In genomic region chr7:106872763-106873162, GRCh38 we compare ENCODE assay signal across 22 cellular contexts. TPM values are rescaled to one million over a fixed set of nuclear protein-coding genes. Genes with fewer than 3 reads are reported as not detected.
A peak's percentile ranks its signal among the peaks of the same experiment; 100 is the strongest.
DNase-seq lines count a peak whose midpoint lies in the region; ATAC-seq and TF ChIP-seq lines count a peak whose summit lies in the region.
"Had no signal": no experiment of that assay in that cellular context is flagged by ENCODE, and none has a peak within 500 bp of the region (broad histone marks: within the 10 kb centered on the region; RNA-seq: fewer than 3 reads in every experiment).

No MANE protein-coding gene starts in this region.

- no peak for DNase-seq in activated CD8-positive, alpha-beta memory T cell treated with anti-CD3 and anti-CD28 coated beads, Interleukin-2, amount 10 ng/mL, durations not matched to agents 7 days and 5 days
- DNase-seq in activated CD8-positive, alpha-beta memory T cell treated with anti-CD3 and anti-CD28 coated beads for 24 hours = no peak
- DNase-seq in Karpas-422 (no peak), head of caudate nucleus (no peak), endothelial cell (ENCODE audit: low spot score) (no peak), posterior cingulate gyrus (no peak)
- no peak for DNase-seq in activated naive CD8-positive, alpha-beta T cell treated with anti-CD3 and anti-CD28 coated beads for 36 hours
- DNase-seq in natural killer cell treated with Interleukin-12 subunit alpha and Interleukin-12 subunit beta and Interleukin-15 and Interleukin-18, amount 100 ng/mL, for 72 hours (ENCODE audit: low spot score) = no peak
- DNase-seq: activated effector memory CD4-positive, alpha-beta T cell treated with anti-CD3 and anti-CD28 coated beads, Interleukin-2, amount 50 U/mL, for 16 hours; adrenal gland; AML-193; colonic mucosa; kidney glomerular epithelial cell; NCI-H187 treated with DMSO at 0.1 percent for 48 hours; stimulated activated CD4-positive, alpha-beta T cell treated with anti-CD3 and anti-CD28 coated beads, Interleukin-12 subunit alpha, Interleukin-12 subunit beta, amount 100 ng/mL, for 4 hours; substantia nigra; T1000 had no signal

- H3K79me2 ChIP-seq in Karpas-422 (ENCODE audit: low read length) = peaks cover 91% of the 10 kb centered on the region

- peak overlapping the region; percentile 30; the same call in 1 of the 2 replicates for H3K27ac ChIP-seq in Karpas-422 (ENCODE audit: low read length)
- H3K27ac ChIP-seq: adrenal gland, colonic mucosa had no signal

- H3K9me3 ChIP-seq in Karpas-422 (ENCODE audit: low read length) = peaks cover 6% of the 10 kb centered on the region; the same call in 1 of the 2 replicates
- H3K9me3 ChIP-seq: adrenal gland, colonic mucosa had no signal

- H3K27ac Mint-ChIP-seq in activated CD8-positive, alpha-beta memory T cell treated with anti-CD3 and anti-CD28 coated beads, Interleukin-2, amount 10 ng/mL, durations not matched to agents 7 days and 5 days = no peak overlapping the region
- peak overlapping the region; percentile 80 for H3K27ac Mint-ChIP-seq in activated naive CD8-positive, alpha-beta T cell treated with anti-CD3 and anti-CD28 coated beads for 36 hours
- peak overlapping the region; percentile 93 to 95 for H3K27ac Mint-ChIP-seq in natural killer cell treated with Interleukin-12 subunit alpha and Interleukin-12 subunit beta and Interleukin-15 and Interleukin-18, amount 100 ng/mL, for 72 hours
- H3K27ac Mint-ChIP-seq in endothelial cell (ENCODE audit: unreplicated experiment) = no peak overlapping the region

- peaks cover 2% of the 10 kb centered on the region for H3K9me3 Mint-ChIP-seq in activated CD8-positive, alpha-beta memory T cell treated with anti-CD3 and anti-CD28 coated beads, Interleukin-2, amount 10 ng/mL, durations not matched to agents 7 days and 5 days (ENCODE audit: low read depth)
- peaks cover 9% of the 10 kb centered on the region for H3K9me3 Mint-ChIP-seq in activated naive CD8-positive, alpha-beta T cell treated with anti-CD3 and anti-CD28 coated beads for 36 hours
- H3K9me3 Mint-ChIP-seq in natural killer cell treated with Interleukin-12 subunit alpha and Interleukin-12 subunit beta and Interleukin-15 and Interleukin-18, amount 100 ng/mL, for 72 hours = no peaks in the 10 kb centered on the region
- no peaks in the 10 kb centered on the region for H3K9me3 Mint-ChIP-seq in endothelial cell (ENCODE audit: unreplicated experiment)

- H3K4me3 ChIP-seq in Karpas-422 (ENCODE audit: low read length) = peak overlapping the region; percentile 59; the same call in 1 of the 2 replicates
- H3K4me3 ChIP-seq: adrenal gland, colonic mucosa had no signal

- peak overlapping the region; percentile 68 for H3K4me2 ChIP-seq in Karpas-422 (ENCODE audit: low read depth, low read length, poor library complexity, severe bottlenecking)

- peaks cover 73% of the 10 kb centered on the region for H3K36me3 ChIP-seq in Karpas-422 (ENCODE audit: insufficient read depth, low read length)
- H3K36me3 ChIP-seq: adrenal gland, colonic mucosa had no signal

- no peak overlapping the region for H3K9ac ChIP-seq in Karpas-422 (ENCODE audit: low read length)

- H2AFZ ChIP-seq in Karpas-422 (ENCODE audit: low read length) = no peak overlapping the region

- H3K4me3 Mint-ChIP-seq in activated CD8-positive, alpha-beta memory T cell treated with anti-CD3 and anti-CD28 coated beads, Interleukin-2, amount 10 ng/mL, durations not matched to agents 7 days and 5 days = peak overlapping the region; percentile 50
- H3K4me3 Mint-ChIP-seq in activated naive CD8-positive, alpha-beta T cell treated with anti-CD3 and anti-CD28 coated beads for 36 hours = no peak overlapping the region
- peak overlapping the region; percentile 95 for H3K4me3 Mint-ChIP-seq in natural killer cell treated with Interleukin-12 subunit alpha and Interleukin-12 subunit beta and Interleukin-15 and Interleukin-18, amount 100 ng/mL, for 72 hours
- no peak overlapping the region for H3K4me3 Mint-ChIP-seq in endothelial cell (ENCODE audit: unreplicated experiment)

- H3K4me1 Mint-ChIP-seq in activated CD8-positive, alpha-beta memory T cell treated with anti-CD3 and anti-CD28 coated beads, Interleukin-2, amount 10 ng/mL, durations not matched to agents 7 days and 5 days = peaks cover 64% of the 10 kb centered on the region
- peaks cover 70% of the 10 kb centered on the region for H3K4me1 Mint-ChIP-seq in activated naive CD8-positive, alpha-beta T cell treated with anti-CD3 and anti-CD28 coated beads for 36 hours
- peaks cover 62 to 65% of the 10 kb centered on the region in 2 donors for H3K4me1 Mint-ChIP-seq in natural killer cell treated with Interleukin-12 subunit alpha and Interleukin-12 subunit beta and Interleukin-15 and Interleukin-18, amount 100 ng/mL, for 72 hours (ENCODE audit: low read depth in 2 of 2)
- peaks cover 13% of the 10 kb centered on the region for H3K4me1 Mint-ChIP-seq in endothelial cell (ENCODE audit: unreplicated experiment)

- intact Hi-C loops in head of caudate nucleus (cut with DNase I) (no loop called here), posterior cingulate gyrus (cut with DNase I) (no loop called here)

- no peaks in the 10 kb centered on the region for H3K27me3 ChIP-seq in Karpas-422 (ENCODE audit: low read length)
- H3K27me3 ChIP-seq: adrenal gland, colonic mucosa had no signal

- ATAC-seq in activated CD8-positive, alpha-beta memory T cell treated with anti-CD3 and anti-CD28 coated beads, Interleukin-2, amount 10 ng/mL, durations not matched to agents 7 days and 5 days = no peak
- no peak for ATAC-seq in natural killer cell treated with Interleukin-12 subunit alpha and Interleukin-12 subunit beta and Interleukin-15 and Interleukin-18, amount 100 ng/mL, for 72 hours
- ATAC-seq: Right ventricle myocardium inferior had no signal

- H3K4me1 ChIP-seq in Karpas-422 (ENCODE audit: low read length) = peaks cover 71% of the 10 kb centered on the region
- H3K4me1 ChIP-seq: adrenal gland, colonic mucosa had no signal

- peaks cover 87% of the 10 kb centered on the region for H3K36me3 Mint-ChIP-seq in activated CD8-positive, alpha-beta memory T cell treated with anti-CD3 and anti-CD28 coated beads, Interleukin-2, amount 10 ng/mL, durations not matched to agents 7 days and 5 days
- peaks cover 87% of the 10 kb centered on the region for H3K36me3 Mint-ChIP-seq in activated naive CD8-positive, alpha-beta T cell treated with anti-CD3 and anti-CD28 coated beads for 36 hours
- peaks cover 42% of the 10 kb centered on the region for H3K36me3 Mint-ChIP-seq in natural killer cell treated with Interleukin-12 subunit alpha and Interleukin-12 subunit beta and Interleukin-15 and Interleukin-18, amount 100 ng/mL, for 72 hours
- no peaks in the 10 kb centered on the region for H3K36me3 Mint-ChIP-seq in endothelial cell (ENCODE audit: low read depth, unreplicated experiment)

- no peaks in the 10 kb centered on the region for H4K20me1 ChIP-seq in Karpas-422 (ENCODE audit: insufficient read depth, low read depth, low read length)

- H3K9me2 ChIP-seq in Karpas-422 (replicated peaks; ENCODE audit: insufficient read depth, low read length) = no peaks in the 10 kb centered on the region

- no peak for TF ChIP-seq CTCF in endothelial cell (IDR thresholded peaks at IDR 0.05; ENCODE audit: unreplicated experiment)

- CTCF ChIA-PET in activated CD8-positive, alpha-beta memory T cell treated with anti-CD3 and anti-CD28 coated beads, Interleukin-2, amount 10 ng/mL, durations not matched to agents 7 days and 5 days (lab: Charles Lee) = no interaction called here

- H3K27me3 Mint-ChIP-seq in activated CD8-positive, alpha-beta memory T cell treated with anti-CD3 and anti-CD28 coated beads, Interleukin-2, amount 10 ng/mL, durations not matched to agents 7 days and 5 days = no peaks in the 10 kb centered on the region
- H3K27me3 Mint-ChIP-seq in activated naive CD8-positive, alpha-beta T cell treated with anti-CD3 and anti-CD28 coated beads for 36 hours = no peaks in the 10 kb centered on the region
- H3K27me3 Mint-ChIP-seq in natural killer cell treated with Interleukin-12 subunit alpha and Interleukin-12 subunit beta and Interleukin-15 and Interleukin-18, amount 100 ng/mL, for 72 hours = no peaks in the 10 kb centered on the region
- H3K27me3 Mint-ChIP-seq in endothelial cell (ENCODE audit: unreplicated experiment) = no peaks in the 10 kb centered on the region

RNA-seq across cellular contexts. Expression of gene PIK3CG, which starts 7.7 kb away (rescaled TPM):
- 10 to 100 TPM; 50.5 to 57.5 TPM for total RNA-seq in activated CD8-positive, alpha-beta memory T cell treated with anti-CD3 and anti-CD28 coated beads, Interleukin-2, amount 10 ng/mL, durations not matched to agents 7 days and 5 days
- 87.6 and 118 TPM in 2 replicates for total RNA-seq in Karpas-422 (2014; rRNA removed; shearing (Covaris generic); ENCODE audit: low replicate concordance)
- 10 to 100 TPM; 26.3 to 28.8 TPM for total RNA-seq in activated naive CD8-positive, alpha-beta T cell treated with anti-CD3 and anti-CD28 coated beads for 36 hours
- 10 to 100 TPM; 64.2 to 80.7 TPM for total RNA-seq in natural killer cell treated with Interleukin-12 subunit alpha and Interleukin-12 subunit beta and Interleukin-15 and Interleukin-18, amount 100 ng/mL, for 72 hours
- total RNA-seq in endothelial cell (ENCODE audit: unreplicated experiment) = 2.4 TPM
- total RNA-seq: fibroblast of lung, H4, mammary epithelial cell, osteoblast had no signal

Comparison
In these comparisons a context has a peak if more than half of its experiments do, and no peak if none do; other contexts are left out.
1. H3K27ac Mint-ChIP-seq: peak in activated naive CD8-positive, alpha-beta T cell treated with anti-CD3 and anti-CD28 coated beads for 36 hours (single experiment) and natural killer cell treated with Interleukin-12 subunit alpha and Interleukin-12 subunit beta and Interleukin-15 and Interleukin-18, amount 100 ng/mL, for 72 hours (2 of 2); none in activated CD8-positive, alpha-beta memory T cell treated with anti-CD3 and anti-CD28 coated beads, Interleukin-2, amount 10 ng/mL, durations not matched to agents 7 days and 5 days (single experiment) and endothelial cell (single experiment).
2. H3K4me3 Mint-ChIP-seq: peak in activated CD8-positive, alpha-beta memory T cell treated with anti-CD3 and anti-CD28 coated beads, Interleukin-2, amount 10 ng/mL, durations not matched to agents 7 days and 5 days (single experiment) and natural killer cell treated with Interleukin-12 subunit alpha and Interleukin-12 subunit beta and Interleukin-15 and Interleukin-18, amount 100 ng/mL, for 72 hours (single experiment); none in activated naive CD8-positive, alpha-beta T cell treated with anti-CD3 and anti-CD28 coated beads for 36 hours (single experiment) and endothelial cell (single experiment).